29 cellular contexts compared by ENCODE assay signal in genomic region chr4:83560523-83560922, GRCh38. TPM values are rescaled to one million over a fixed set of nuclear protein-coding genes. Genes with fewer than 3 reads are reported as not detected.
"Had no signal": no experiment of that assay in that cellular context is flagged by ENCODE, and none has a peak within 500 bp of the region (broad histone marks: within the 10 kb centered on the region; RNA-seq: fewer than 3 reads in every experiment).

No MANE protein-coding gene starts in this region.

- H3K27me3 ChIP-seq: breast epithelium, colonic mucosa, esophagus squamous epithelium, left lung, pancreas, stomach, suprapubic skin, tibial artery, upper lobe of right lung had no signal

- H3K9me3 ChIP-seq: breast epithelium, colonic mucosa, esophagus squamous epithelium, left lung, pancreas, prostate gland, stomach, suprapubic skin, tibial artery, upper lobe of right lung had no signal

- H3K4me3 ChIP-seq: breast epithelium, colonic mucosa, esophagus squamous epithelium, left lung, pancreas, prostate gland, stomach, suprapubic skin, tibial artery, upper lobe of right lung had no signal

- H3K27ac ChIP-seq: breast epithelium, colonic mucosa, epithelial cell of prostate, esophagus squamous epithelium, left lung, pancreas, prostate gland, stomach, suprapubic skin, tibial artery, upper lobe of right lung had no signal

- FAIRE-seq: endometrium, pancreas had no signal

- H3K4me1 Mint-ChIP-seq: neural crest cell had no signal

- DNase-seq: activated CD4-positive, alpha-beta T cell treated with anti-CD3 and anti-CD28 coated beads for 4 hours; activated CD4-positive, alpha-beta T cell treated with anti-CD3 and anti-CD28 coated beads, Interleukin-2, amount 50 U/mL, for 4 hours; activated CD4-positive, CD25-positive, alpha-beta regulatory T cell; activated naive CD4-positive, alpha-beta T cell; activated T-cell treated with anti-CD3 and anti-CD28 coated beads for 4 hours; activated T-cell treated with anti-CD3 and anti-CD28 coated beads, Interleukin-2, amount 50 U/mL, for 72 hours; colonic mucosa; effector CD8-positive, alpha-beta T cell; esophagus squamous epithelium; foreskin melanocyte; left lung; midbrain; naive thymus-derived CD4-positive, alpha-beta T cell; nucleus accumbens; pancreas; stimulated activated CD4-positive, alpha-beta T cell treated with anti-CD3 and anti-CD28 coated beads, Interleukin-15, amount 100 ng/mL, for 24 hours; stimulated activated CD4-positive, alpha-beta T cell treated with anti-CD3 and anti-CD28 coated beads, Interleukin-2, amount 100 ng/mL, for 24 hours; stimulated activated naive B cell treated with anti-CD40 and anti-IgM and Interleukin-4, amounts not matched to agents 10 μg/mL and 1 μg/mL and 100 μg/mL, for 72 hours; stomach; tibial artery; upper lobe of right lung had no signal

- H3K36me3 ChIP-seq: breast epithelium, colonic mucosa, esophagus squamous epithelium, left lung, pancreas, prostate gland, stomach, suprapubic skin, tibial artery, upper lobe of right lung had no signal

- H3K9me3 Mint-ChIP-seq: activated naive CD4-positive, alpha-beta T cell treated with anti-CD3 and anti-CD28 coated beads, Interleukin-2, amount 50 U/mL, for 72 hours; activated T-cell treated with anti-CD3 and anti-CD28 coated beads, Interleukin-2, amount 50 U/mL, for 72 hours; naive thymus-derived CD4-positive, alpha-beta T cell; neural crest cell; stimulated activated naive B cell treated with anti-CD40 and anti-IgM and Interleukin-4, amounts not matched to agents 10 μg/mL and 1 μg/mL and 100 μg/mL, for 72 hours; T-helper 2 cell treated with Interferon-gamma antibody and Interleukin-4, amounts not matched to agents 5 μg/mL and 100 μg/mL, for 36 hours had no signal

- H3K36me3 Mint-ChIP-seq: activated naive CD4-positive, alpha-beta T cell treated with anti-CD3 and anti-CD28 coated beads, Interleukin-2, amount 50 U/mL, for 72 hours; stimulated activated naive B cell treated with anti-CD40 and anti-IgM and Interleukin-4, amounts not matched to agents 10 μg/mL and 1 μg/mL and 100 μg/mL, for 72 hours had no signal

- H3K4me1 ChIP-seq: breast epithelium, colonic mucosa, pancreas, prostate gland, tibial artery had no signal

- ATAC-seq: activated naive CD4-positive, alpha-beta T cell treated with anti-CD3 and anti-CD28 coated beads, Interleukin-2, amount 50 U/mL, for 72 hours; stimulated activated naive B cell treated with anti-CD40 and anti-IgM and Interleukin-4, amounts not matched to agents 10 μg/mL and 1 μg/mL and 100 μg/mL, for 72 hours had no signal

- H3K27ac Mint-ChIP-seq: activated naive CD4-positive, alpha-beta T cell treated with anti-CD3 and anti-CD28 coated beads, Interleukin-2, amount 50 U/mL, for 72 hours; activated T-cell treated with anti-CD3 and anti-CD28 coated beads, Interleukin-2, amount 50 U/mL, for 72 hours; naive thymus-derived CD4-positive, alpha-beta T cell; stimulated activated naive B cell treated with anti-CD40 and anti-IgM and Interleukin-4, amounts not matched to agents 10 μg/mL and 1 μg/mL and 100 μg/mL, for 72 hours; T-helper 2 cell treated with Interferon-gamma antibody and Interleukin-4, amounts not matched to agents 5 μg/mL and 100 μg/mL, for 36 hours had no signal

- H3K4me3 Mint-ChIP-seq: activated T-cell treated with anti-CD3 and anti-CD28 coated beads, Interleukin-2, amount 50 U/mL, for 72 hours; naive thymus-derived CD4-positive, alpha-beta T cell; neural crest cell; stimulated activated naive B cell treated with anti-CD40 and anti-IgM and Interleukin-4, amounts not matched to agents 10 μg/mL and 1 μg/mL and 100 μg/mL, for 72 hours; T-helper 2 cell treated with Interferon-gamma antibody and Interleukin-4, amounts not matched to agents 5 μg/mL and 100 μg/mL, for 36 hours had no signal

RNA-seq across cellular contexts. Expression of gene GPAT3, which starts 24.6 kb away (rescaled TPM):
- total RNA-seq: neural crest cell had no signal
